Comparison of ENCODE assay signal across 8 cellular contexts in the genomic region with DNA sequence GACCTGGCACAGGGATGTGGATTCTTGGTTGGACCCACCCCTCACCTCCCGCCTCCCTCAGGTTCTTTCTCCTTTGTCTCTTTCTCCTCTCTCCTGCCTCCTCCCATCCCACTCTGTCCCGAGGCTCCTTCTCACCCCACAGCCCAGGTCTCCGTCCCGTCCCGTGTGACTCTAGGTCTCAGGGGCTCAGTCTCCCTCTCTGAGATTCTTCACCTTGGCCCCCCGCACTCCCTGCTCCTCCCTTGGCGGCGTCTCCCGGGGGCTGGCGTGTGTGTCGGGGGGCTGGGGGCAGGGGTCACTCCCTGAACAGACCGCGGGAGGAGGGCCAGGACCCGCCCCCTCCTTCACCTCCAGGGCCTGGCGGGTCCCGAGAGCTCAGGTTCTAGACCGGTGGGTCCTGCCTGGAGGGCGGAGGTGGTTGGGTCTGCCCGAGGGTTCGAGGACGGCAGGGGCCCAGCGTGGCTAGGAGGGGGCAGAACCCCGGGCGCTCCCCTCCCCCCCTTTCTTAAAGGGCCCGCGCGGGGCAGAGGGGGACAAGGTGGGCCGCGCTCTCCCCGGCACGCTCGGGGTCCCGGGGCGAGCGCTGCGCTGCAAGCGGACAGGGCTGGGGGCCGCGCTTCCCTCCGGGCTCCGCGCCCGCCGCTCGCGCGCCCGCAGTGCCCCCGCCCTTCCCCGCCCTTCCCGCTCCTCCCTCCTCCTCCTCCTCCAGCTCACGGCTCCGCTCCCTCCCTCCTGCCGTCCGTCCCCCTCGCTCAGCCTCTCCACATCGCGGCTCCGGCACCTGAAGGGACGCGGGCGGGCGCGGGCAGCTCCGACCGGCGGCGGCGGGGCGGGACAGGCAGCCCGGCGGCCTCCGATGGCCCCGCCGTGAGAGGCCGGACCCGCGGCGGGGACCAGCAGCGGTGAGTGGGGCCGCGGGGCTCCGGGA. TPM values are rescaled to one million over a fixed set of nuclear protein-coding genes. Genes with fewer than 3 reads are reported as not detected.
DNase-seq lines count a peak whose midpoint lies in the region; ATAC-seq and TF ChIP-seq lines count a peak whose summit lies in the region.

A gene (plus strand): TSS at position 735 of the 928 bp plus-strand sequence. CDS start 13,633 bp downstream, outside the sequence.

- intact Hi-C loops in body of pancreas (cut with DNase I): loop anchor here (5.0 kb wide), 1 partner anchor 37 kb away; no protein-coding TSS in a partner anchor
- intact Hi-C loops in lower leg skin (cut with DNase I; ENCODE audit: low total_unique reads): loop anchor here (10.0 kb wide), 1 partner anchor 359 kb away; no protein-coding TSS in a partner anchor

- H3K27ac ChIP-seq in body of pancreas: no peak within 1 kb of the TSS
- no peak within 1 kb of the TSS for H3K27ac ChIP-seq in upper lobe of left lung

- in situ Hi-C loops in Caki2 (cut with HindIII; ENCODE audit: low pct_unique_long_range_greater_than_20kb, low sequenced_read_pairs) (no loop called here), KBM-7 (cut with MboI; ENCODE audit: low pct_unique_long_range_greater_than_20kb, low sequenced_read_pairs) (loop anchor here (10.0 kb wide), 1 partner anchor 49 kb away; no protein-coding TSS in a partner anchor)

- no peaks in the 10 kb centered on the region for H3K9me3 ChIP-seq in body of pancreas
- H3K9me3 ChIP-seq in upper lobe of left lung: no peaks in the 10 kb centered on the region

- peaks cover 6% of the 10 kb centered on the region for H3K4me1 ChIP-seq in body of pancreas
- H3K4me1 ChIP-seq in upper lobe of left lung: peaks cover 15 to 29% (median 20%) of the 10 kb centered on the region in 4 donors

- H3K4me3 ChIP-seq in body of pancreas (no peak within 1 kb of the TSS), lower leg skin (ENCODE audit: low read depth, poor library complexity, severe bottlenecking) (peak within 1 kb of the TSS; percentile 14), upper lobe of left lung (peak within 1 kb of the TSS in 3 of 4 donors; percentile 32 to 45 (median 41))

- no peak for TF ChIP-seq POLR2A in body of pancreas (IDR thresholded peaks at IDR 0.05)
- no peak for TF ChIP-seq POLR2A in lower leg skin (IDR thresholded peaks at IDR 0.05)
- TF ChIP-seq POLR2A in upper lobe of left lung (IDR thresholded peaks at IDR 0.05): no peak

- H3K36me3 ChIP-seq in body of pancreas (replicated peaks in 1 of 2; ENCODE audit: insufficient read depth in 1 of 2, low read depth in 2 of 2) (no peaks in the 10 kb centered on the region), upper lobe of left lung (no peaks in the 10 kb centered on the region)

- H3K27me3 ChIP-seq in body of pancreas: peaks cover 0 to 20% of the 10 kb centered on the region in 2 donors
- H3K27me3 ChIP-seq in upper lobe of left lung: peaks cover 4 to 37% (median 24%) of the 10 kb centered on the region in 4 donors

- 6 to 31% methylated on average over 17 to 66 of the region's 83 CpGs for WGBS in body of pancreas, 2 donors
- 5 to 8% methylated on average over 25 to 56 of the region's 83 CpGs for WGBS in lower leg skin, 2 donors
- WGBS in upper lobe of left lung, 2 donors: 6 to 12% methylated on average over 25 to 67 of the region's 83 CpGs

- DNase-seq in Caki2 (ENCODE audit: low read depth) (peak; percentile 14), NCI-H1105 (lab: John Stamatoyannopoulos, UW) (peak; percentile 23), body of pancreas (peak; percentile 42 to 59 (median 46)), lower leg skin (ENCODE audit: low spot score in 2 of 2) (no peak), upper lobe of left lung (peak in 1 of 2 donors; percentile 82), NCI-H2081 (lab: John Stamatoyannopoulos, UW) (no peak), KBM-7 (no peak)

- ATAC-seq in body of pancreas (peak; percentile 68), upper lobe of left lung (ENCODE audit: low FRiP score in 2 of 2) (peak in 1 of 2 donors; percentile 12), GM18867 (IDR thresholded peaks at IDR 0.05; ENCODE audit: unreplicated experiment) (no peak)

- TF ChIP-seq EP300 in upper lobe of left lung (IDR thresholded peaks at IDR 0.05): no peak

- TF ChIP-seq CTCF in body of pancreas (IDR thresholded peaks at IDR 0.05) (no peak), lower leg skin (IDR thresholded peaks at IDR 0.05) (no peak), upper lobe of left lung (IDR thresholded peaks at IDR 0.05) (no peak)

RNA-seq across cellular contexts. Expression of the gene that starts here (rescaled TPM):
- total RNA-seq in Caki2 (2014; rRNA removed; shearing (Covaris generic); ENCODE audit: low replicate concordance): not detected in 2 replicates
- total RNA-seq in body of pancreas (under 1 TPM in 1 of 2 donors, not detected in 1; 0.52 TPM), lower leg skin (under 1 TPM; 0.15 to 0.30 (median 0.16) TPM), upper lobe of left lung (under 1 TPM in 3 of 6 donors, not detected in 3; 0.10 to 0.15 (median 0.11) TPM)

Comparison
In these comparisons a context has a peak if more than half of its experiments do, and no peak if none do; other contexts are left out.
1. Peak in DNase-seq in Caki2; RNA of the gene not detected or under 1 TPM.
2. Peak in DNase-seq and ATAC-seq in body of pancreas; RNA of the gene not detected or under 1 TPM.
3. H3K4me3 ChIP-seq: peak in lower leg skin (single experiment) and upper lobe of left lung (3 of 4); none in body of pancreas (0 of 2).